In genomic region chr12:108136697-108137096, GRCh38 we compare ENCODE assay signal across 25 cellular contexts. TPM values are rescaled to one million over a fixed set of nuclear protein-coding genes. Genes with fewer than 3 reads are reported as not detected.
"Had no signal": no experiment of that assay in that cellular context is flagged by ENCODE, and none has a peak within 500 bp of the region (broad histone marks: within the 10 kb centered on the region; RNA-seq: fewer than 3 reads in every experiment).

No MANE protein-coding gene starts in this region.

- DNase-seq: Kasumi-1, MM.1S, NCI-H1092 treated with DMSO at 0.1 percent for 48 hours, NCI-H1436, NCI-H187, NCI-H2029, NCI-H2081 treated with DMSO at 0.1 percent for 48 hours, NCI-H2171, NCI-H226, NCI-H446, NCI-H510A, NCI-H524 treated with DMSO at 0.1 percent for 48 hours, NCI-H69, NCI-H774, Right ventricle myocardium superior, RPMI8226, SIG-M5 had no signal

- H3K9ac ChIP-seq: KMS-11 had no signal

- H3K4me1 ChIP-seq: SJSA1 had no signal

- H3K4me2 ChIP-seq: KMS-11 had no signal

- H3K36me3 Mint-ChIP-seq: IgD-negative memory B cell had no signal

- H3K4me3 Mint-ChIP-seq: IgD-negative memory B cell had no signal

- FAIRE-seq: K562, RCC 7860 had no signal

- H3K27ac Mint-ChIP-seq: IgD-negative memory B cell had no signal

- H3K27ac ChIP-seq: KMS-11, SJSA1, SK-N-MC had no signal

- H3K4me3 ChIP-seq: K562, SJSA1, SK-N-MC had no signal

- ATAC-seq: K562 had no signal

- H3K27me3 Mint-ChIP-seq: IgD-negative memory B cell had no signal

- H3K36me3 ChIP-seq: SJSA1 had no signal

- H3K9me3 ChIP-seq: SJSA1 had no signal

RNA-seq across cellular contexts. Expression of gene WSCD2, which starts 7.6 kb away (rescaled TPM):
- total RNA-seq: HT1080, M059J, SJSA1 had no signal
